Comparison of ENCODE assay signal across 8 cellular contexts in the genomic region with DNA sequence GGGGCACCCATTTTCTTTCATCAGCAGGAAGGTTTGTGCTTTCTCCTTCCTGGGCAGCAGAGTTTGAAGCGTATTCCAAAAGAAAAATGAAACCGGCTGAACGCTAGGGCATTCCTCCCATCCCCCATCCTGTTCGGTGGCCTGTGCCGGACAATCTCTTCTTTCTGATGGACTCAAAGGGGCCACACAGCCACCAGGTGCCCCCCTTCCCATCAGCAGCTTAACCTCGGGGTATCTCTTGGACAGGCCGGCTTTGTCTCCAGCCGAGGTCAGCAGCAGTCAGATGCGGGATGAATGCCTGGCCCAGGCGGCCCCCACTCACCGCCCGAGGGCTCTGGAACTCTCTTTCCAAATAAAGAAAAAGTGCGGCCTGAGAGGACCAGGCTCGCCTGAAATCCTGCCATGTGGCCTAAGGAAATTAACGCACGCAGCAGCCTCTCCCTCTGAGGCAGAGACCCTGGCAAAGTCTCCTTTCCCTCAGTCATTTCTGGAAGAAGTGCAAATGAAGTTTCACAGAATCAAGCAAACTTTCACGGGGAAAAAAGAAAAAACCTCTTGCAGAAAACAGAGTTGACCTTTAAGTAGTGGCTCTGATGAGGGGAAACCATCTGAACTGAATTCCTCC.
DNase-seq lines count a peak whose midpoint lies in the region; ATAC-seq and TF ChIP-seq lines count a peak whose summit lies in the region.

No MANE protein-coding gene starts in this region.

- H3K4me3 ChIP-seq in CD8-positive, alpha-beta memory T cell (ENCODE audit: low read length) = peak overlapping the region; percentile 74
- H3K4me3 ChIP-seq in mesendoderm (ENCODE audit: low read length) (no peak overlapping the region), transverse colon (peak overlapping the region; percentile 9 to 47 (median 22))

- POLR2A ChIA-PET in CD8-positive, alpha-beta memory T cell (lab: Charles Lee) = interaction anchor here (1.4 to 1.5 kb wide), 2 partner anchors 10 to 15 kb away, joined by 4 to 5 read pairs; no protein-coding TSS in a partner anchor

- peak overlapping the region; percentile 84 to 93 (median 89) for H3K4me3 Mint-ChIP-seq in CD8-positive, alpha-beta memory T cell

- peaks cover 0 to 4% (median 0%) of the 10 kb centered on the region in 5 donors for H3K9me3 Mint-ChIP-seq in CD8-positive, alpha-beta memory T cell

- H3K56ac ChIP-seq in mesendoderm (ENCODE audit: low read length) = peak overlapping the region; percentile 84

- H3K36me3 ChIP-seq in CD8-positive, alpha-beta memory T cell (ENCODE audit: insufficient read depth, low read length) = peaks cover 14% of the 10 kb centered on the region
- H3K36me3 ChIP-seq in mesendoderm (ENCODE audit: control insufficient read depth, insufficient read depth, low read length) = no peaks in the 10 kb centered on the region
- no peaks in the 10 kb centered on the region for H3K36me3 ChIP-seq in transverse colon

- H3K27me3 ChIP-seq in CD8-positive, alpha-beta memory T cell (ENCODE audit: insufficient read depth, low read length, poor library complexity, severe bottlenecking) = no peaks in the 10 kb centered on the region
- H3K27me3 ChIP-seq in mesendoderm (ENCODE audit: insufficient read depth, low read length, poor library complexity) (no peaks in the 10 kb centered on the region), transverse colon (no peaks in the 10 kb centered on the region)

- no peaks in the 10 kb centered on the region for H3K9me3 ChIP-seq in CD8-positive, alpha-beta memory T cell (ENCODE audit: low read length)
- no peaks in the 10 kb centered on the region for H3K9me3 ChIP-seq in transverse colon

- H3K23ac ChIP-seq in mesendoderm (ENCODE audit: low read length) = no peak overlapping the region

- H3K79me1 ChIP-seq in mesendoderm (ENCODE audit: low read length) = peaks cover 15% of the 10 kb centered on the region

- no peak for TF ChIP-seq EP300 in transverse colon (IDR thresholded peaks at IDR 0.05; ENCODE audit: low read depth)

- H4K5ac ChIP-seq in mesendoderm (ENCODE audit: low read length) = peak overlapping the region; percentile 66

- no peak overlapping the region for H2BK15ac ChIP-seq in mesendoderm (replicated peaks; ENCODE audit: low read depth)

- peak overlapping the region; percentile 51 for H3K27ac ChIP-seq in CD8-positive, alpha-beta memory T cell (ENCODE audit: low read depth, low read length)
- peak overlapping the region; percentile 99 for H3K27ac ChIP-seq in cingulate gyrus (ENCODE audit: low read depth, low read length)
- peak overlapping the region; percentile 94 for H3K27ac ChIP-seq in mesendoderm (ENCODE audit: low read depth, low read length)
- peak overlapping the region; percentile 92 to 99 (median 95) for H3K27ac ChIP-seq in transverse colon

- no peak for ATAC-seq in GM21717 (IDR thresholded peaks at IDR 0.05; ENCODE audit: unreplicated experiment)

- no peak overlapping the region for H2BK120ac ChIP-seq in mesendoderm (ENCODE audit: low read depth, low read length)

- H3K27me3 Mint-ChIP-seq in CD8-positive, alpha-beta memory T cell = peaks cover 0 to 7% of the 10 kb centered on the region in 2 donors

- WGBS in mesendoderm (ENCODE audit: extremely low coverage, insufficient coverage, low lambda C conversion rate) = no CpG with 5 or more reads among the region's 17 CpGs
- WGBS in transverse colon (ENCODE audit: low coverage in 1 of 2), 2 donors = 20 to 59% methylated on average over 4 to 17 of the region's 17 CpGs

- no peak for TF ChIP-seq CTCF in transverse colon (IDR thresholded peaks at IDR 0.05)

- H3K4me2 ChIP-seq in mesendoderm (ENCODE audit: low read length) = no peak overlapping the region

- no peak overlapping the region for H2AK5ac ChIP-seq in mesendoderm (ENCODE audit: low read length)

- peak overlapping the region; percentile 56 for H3K4ac ChIP-seq in mesendoderm (ENCODE audit: low read depth, low read length)

- no peak for TF ChIP-seq POLR2A in transverse colon (IDR thresholded peaks at IDR 0.05)

- intact Hi-C loops in transverse colon (cut with DNase I; ENCODE audit: low total_unique reads) = loop anchor here (5.0 kb wide), 1 partner anchor 63 kb away; no protein-coding TSS in a partner anchor

- H2BK5ac ChIP-seq in mesendoderm (ENCODE audit: low read length) = no peak overlapping the region

- peaks cover 1% of the 10 kb centered on the region for H3K79me2 ChIP-seq in mesendoderm (ENCODE audit: control insufficient read depth, insufficient read depth, low read length)

- H3K4me1 Mint-ChIP-seq in CD8-positive, alpha-beta memory T cell = peaks cover 61 to 81% (median 65%) of the 10 kb centered on the region in 3 donors

- H3K18ac ChIP-seq in mesendoderm (ENCODE audit: low read length) = peak overlapping the region; percentile 78

- peaks cover 59% of the 10 kb centered on the region for H3K4me1 ChIP-seq in CD8-positive, alpha-beta memory T cell (ENCODE audit: insufficient read depth, low read length)
- H3K4me1 ChIP-seq in mesendoderm (ENCODE audit: control insufficient read depth, low read depth, low read length) = peaks cover 9% of the 10 kb centered on the region
- H3K4me1 ChIP-seq in transverse colon = peaks cover 49 to 72% (median 52%) of the 10 kb centered on the region in 4 donors

- CTCF ChIA-PET in CD8-positive, alpha-beta memory T cell (lab: Charles Lee) = interaction anchor here (1.0 to 1.8 kb wide), 5 partner anchors 9 to 250 kb away, joined by 3 to 7 read pairs (median 4); no protein-coding TSS in a partner anchor

- DNase-seq in CD8-positive, alpha-beta memory T cell = no peak
- peak; percentile 28 for DNase-seq in NCI-H226
- DNase-seq in mesendoderm = no peak
- DNase-seq in transverse colon = peak; percentile 40
- DNase-seq in NCI-H748 (lab: John Stamatoyannopoulos, UW; ENCODE audit: unreplicated experiment) = no peak
- DNase-seq in SIG-M5 (lab: John Stamatoyannopoulos, UW) = no peak

- H4K8ac ChIP-seq in mesendoderm (ENCODE audit: low read depth, low read length) = no peak overlapping the region

- in situ Hi-C loops in transverse colon (cut with MboI; ENCODE audit: low pct_ligation_motif_present in 1 of 4, low pct_unique_long_range_greater_than_20kb in 1 of 4, low sequenced_read_pairs in 3 of 4) = no loop called here

- peak overlapping the region; percentile 50 to 98 (median 86) for H3K27ac Mint-ChIP-seq in CD8-positive, alpha-beta memory T cell

- peaks cover 0 to 55% (median 1%) of the 10 kb centered on the region in 3 donors for H3K36me3 Mint-ChIP-seq in CD8-positive, alpha-beta memory T cell

- H3K9ac ChIP-seq in mesendoderm (ENCODE audit: low read length) = peak overlapping the region; percentile 40

Comparison
In these comparisons a context has a peak if more than half of its experiments do, and no peak if none do; other contexts are left out.
1. DNase-seq: peak in NCI-H226 (single experiment) and transverse colon (single experiment); none in CD8-positive, alpha-beta memory T cell (0 of 5), mesendoderm (single experiment), NCI-H748 (single experiment) and SIG-M5 (single experiment).
2. Peak in every context shown above with its lines, with median percentiles within 50 percentile points of each other: H3K27ac ChIP-seq.